ENCODE assay signal across 8 cellular contexts in the genomic region with DNA sequence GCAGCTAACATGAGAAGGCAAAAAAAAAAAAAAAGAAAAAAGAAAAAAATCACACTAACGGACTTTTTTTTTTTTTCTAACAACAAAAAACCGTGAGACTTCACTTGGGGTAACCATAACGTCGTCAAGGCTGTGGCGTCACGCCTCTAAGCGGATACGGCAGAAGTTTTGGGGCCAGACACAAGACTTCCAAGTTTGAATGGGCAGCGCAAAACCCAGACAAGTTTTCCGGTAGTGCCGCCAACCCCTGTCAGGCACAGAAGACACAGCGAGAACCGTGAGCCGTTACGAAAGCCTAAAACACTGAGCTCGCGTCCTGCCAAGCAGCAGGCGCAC. TPM values are rescaled to one million over a fixed set of nuclear protein-coding genes. Genes with fewer than 3 reads are reported as not detected.
DNase-seq lines count a peak whose midpoint lies in the region; ATAC-seq, FAIRE-seq and TF ChIP-seq lines count a peak whose summit lies in the region.

No MANE protein-coding gene starts in this region.

- H3K4me1 Mint-ChIP-seq in CD4-positive, CD25-positive, alpha-beta regulatory T cell = peaks cover 16 to 41% (median 34%) of the 10 kb centered on the region in 4 donors

- DNase-seq in CD4-positive, CD25-positive, alpha-beta regulatory T cell = peak in 1 of 3 donors; percentile 82
- DNase-seq in breast epithelium (ENCODE audit: low spot score in 2 of 2) (no peak), D721Med (ENCODE audit: insufficient read length, low spot score) (no peak), DMS153 treated with DMSO at 0.1 percent for 48 hours (lab: John Stamatoyannopoulos, UW; ENCODE audit: unreplicated experiment) (no peak), GM13976 (ENCODE audit: low spot score) (no peak)

- TF ChIP-seq POLR2A in breast epithelium (IDR thresholded peaks at IDR 0.05) = no peak

- TF ChIP-seq CTCF in breast epithelium (IDR thresholded peaks at IDR 0.05) (no peak), D721Med (IDR thresholded peaks at IDR 0.05; ENCODE audit: insufficient read depth, missing control alignments) (no peak), GM13976 (IDR thresholded peaks at IDR 0.05; ENCODE audit: borderline replicate concordance, control extremely low read depth, extremely low read depth, insufficient read depth, missing control alignments) (no peak)

- TF ChIP-seq EP300 in Ishikawa (IDR thresholded peaks at IDR 0.05; ENCODE audit: borderline replicate concordance) = no peak

- no peaks in the 10 kb centered on the region for H3K9me3 ChIP-seq in CD4-positive, CD25-positive, alpha-beta regulatory T cell (ENCODE audit: control insufficient read depth in 2 of 2, low read length in 2 of 2)
- H3K9me3 ChIP-seq in breast epithelium = no peaks in the 10 kb centered on the region
- H3K9me3 ChIP-seq in mesodermal cell (ENCODE audit: control insufficient read depth, low read length) = no peaks in the 10 kb centered on the region

- H3K9me3 Mint-ChIP-seq in CD4-positive, CD25-positive, alpha-beta regulatory T cell = peaks cover 0 to 2% (median 0%) of the 10 kb centered on the region in 7 donors

- no peak; the same call in 1 of the 2 replicates for TF ChIP-seq RAD21 in Ishikawa (IDR thresholded peaks at IDR 0.05; ENCODE audit: low read depth)

- H3K27ac Mint-ChIP-seq in CD4-positive, CD25-positive, alpha-beta regulatory T cell = peak overlapping the region; percentile 99 to 100 (median 100)

- intact Hi-C loops in breast epithelium (cut with DNase I; ENCODE audit: low total_unique reads) = no loop called here

- H3K36me3 ChIP-seq in CD4-positive, CD25-positive, alpha-beta regulatory T cell (ENCODE audit: control insufficient read depth, insufficient read depth, low read length) = peaks cover 8% of the 10 kb centered on the region
- H3K36me3 ChIP-seq in breast epithelium = no peaks in the 10 kb centered on the region
- peaks cover 9% of the 10 kb centered on the region for H3K36me3 ChIP-seq in mesodermal cell (ENCODE audit: control insufficient read depth, insufficient read depth, low read length)

- peak overlapping the region; percentile 98 for H3K4me3 ChIP-seq in CD4-positive, CD25-positive, alpha-beta regulatory T cell (ENCODE audit: low read depth, low read length)
- H3K4me3 ChIP-seq in breast epithelium (peak overlapping the region; percentile 86 to 99 (median 91)), mesodermal cell (ENCODE audit: extremely low read depth, insufficient read depth, low read length, poor library complexity, severe bottlenecking) (peak overlapping the region; percentile 88)

- 1% methylated on average over 15 to 17 of the region's 18 CpGs for WGBS in mesodermal cell (ENCODE audit: insufficient coverage in 2 of 2), 2 experiments

- peaks cover 19% of the 10 kb centered on the region for H3K36me3 Mint-ChIP-seq in CD4-positive, CD25-positive, alpha-beta regulatory T cell

- peaks cover 18% of the 10 kb centered on the region for H3K27me3 ChIP-seq in CD4-positive, CD25-positive, alpha-beta regulatory T cell (ENCODE audit: control insufficient read depth, insufficient read depth, low read length)
- H3K27me3 ChIP-seq in breast epithelium = no peaks in the 10 kb centered on the region

- FAIRE-seq in D721Med (lab: Jason Lieb, UNC) = no peak

- H3K4me1 ChIP-seq in CD4-positive, CD25-positive, alpha-beta regulatory T cell (ENCODE audit: control insufficient read depth, insufficient read depth, low read length, poor library complexity, severe bottlenecking) = peaks cover 40% of the 10 kb centered on the region
- H3K4me1 ChIP-seq in breast epithelium (peaks cover 0 to 15% of the 10 kb centered on the region in 2 donors), mesodermal cell (ENCODE audit: control insufficient read depth, insufficient read depth, low read length, poor library complexity, severe bottlenecking) (no peaks in the 10 kb centered on the region)

- H3K27me3 Mint-ChIP-seq in CD4-positive, CD25-positive, alpha-beta regulatory T cell = peaks cover 34% of the 10 kb centered on the region

- H3K27ac ChIP-seq in CD4-positive, CD25-positive, alpha-beta regulatory T cell (ENCODE audit: insufficient read depth, low read length, poor library complexity, severe bottlenecking) = peak overlapping the region; percentile 99
- H3K27ac ChIP-seq in breast epithelium = peak overlapping the region; percentile 98 to 99
- peak overlapping the region; percentile 97 for H3K27ac ChIP-seq in mesodermal cell (ENCODE audit: low read depth, low read length, severe bottlenecking)

- in situ Hi-C loops in GM13976 (cut with MboI; ENCODE audit: low sequenced_read_pairs, unreplicated experiment) = no loop called here

- peak; percentile 48 to 50 for ATAC-seq in CD4-positive, CD25-positive, alpha-beta regulatory T cell (ENCODE audit: low read depth in 2 of 2)
- peak; percentile 35 for ATAC-seq in GM21515 (IDR thresholded peaks at IDR 0.05; ENCODE audit: unreplicated experiment)

- H3K4me3 Mint-ChIP-seq in CD4-positive, CD25-positive, alpha-beta regulatory T cell = peak overlapping the region; percentile 95 to 100 (median 100)

TF ChIP-seq in Ishikawa, 13 proteins besides CTCF, POLR2A, EP300 and RAD21:
- TF ChIP-seq CREB1 (IDR thresholded peaks at IDR 0.05; ENCODE audit: low read depth) (peak; percentile 75; the same call in 1 of the 2 replicates), TCF12 (IDR thresholded peaks at IDR 0.05; ENCODE audit: low read depth) (0 out of 2 replicates have a peak, but pooled peaks have one; percentile 30), NFIC (IDR thresholded peaks at IDR 0.05) (no peak)
- TF ChIP-seq, protein P1, sequence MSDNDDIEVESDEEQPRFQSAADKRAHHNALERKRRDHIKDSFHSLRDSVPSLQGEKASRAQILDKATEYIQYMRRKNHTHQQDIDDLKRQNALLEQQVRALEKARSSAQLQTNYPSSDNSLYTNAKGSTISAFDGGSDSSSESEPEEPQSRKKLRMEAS (IDR thresholded peaks at IDR 0.05) = 0 out of 2 replicates have a peak, but pooled peaks have one; percentile 15

RNA-seq across cellular contexts. Expression of gene SMARCA5, which starts 0.6 kb away (rescaled TPM):
- total RNA-seq in CD4-positive, CD25-positive, alpha-beta regulatory T cell = 57.5 TPM
- 10 to 100 TPM; 22.3 to 28.3 (median 23.9) TPM for polyA plus RNA-seq in CD4-positive, CD25-positive, alpha-beta regulatory T cell
- total RNA-seq in breast epithelium = 10 to 100 TPM; 34.7 to 58.2 (median 53.4) TPM
- 73.7 TPM for polyA plus RNA-seq in mesodermal cell (2013, experiment 1 of 2)
- 114 TPM for polyA plus RNA-seq in mesodermal cell (2013, experiment 2 of 2)
